ENCODE assay signal across 27 cellular contexts in genomic region chr4:16661813-16662212, GRCh38.
"Had no signal": no experiment of that assay in that cellular context is flagged by ENCODE, and none has a peak within 500 bp of the region (broad histone marks: within the 10 kb centered on the region; RNA-seq: fewer than 3 reads in every experiment).

No MANE protein-coding gene starts in this region.

- DNase-seq: dorsolateral prefrontal cortex; effector CD4-positive, alpha-beta T cell; foreskin keratinocyte; heart left ventricle; kidney glomerular epithelial cell; mesenchymal stem cell; midbrain; naive thymus-derived CD8-positive, alpha-beta T cell; stimulated activated CD4-positive, alpha-beta T cell treated with anti-CD3 and anti-CD28 coated beads, Interleukin-12 subunit alpha, Interleukin-12 subunit beta, amount 100 ng/mL, for 4 hours; stimulated activated CD4-positive, alpha-beta T cell treated with anti-CD3 and anti-CD28 coated beads, Interleukin-1b, Interleukin-23, amount 100 ng/mL, for 48 hours; stimulated activated CD4-positive, alpha-beta T cell treated with anti-CD3 and anti-CD28 coated beads, Interleukin-4, amount 100 ng/mL, for 1 hour; stimulated activated CD8-positive, alpha-beta memory T cell treated with anti-CD3 and anti-CD28 coated beads, Interleukin-4, amount 100 ng/mL, for 48 hours; stimulated activated naive CD4-positive, alpha-beta T cell; stimulated activated naive CD8-positive, alpha-beta T cell treated with anti-CD3 and anti-CD28 coated beads, Interleukin-15, amount 100 ng/mL, for 72 hours; transverse colon; upper lobe of right lung; uterus had no signal

- H3K27me3 ChIP-seq: dorsolateral prefrontal cortex, foreskin keratinocyte, gastroesophageal sphincter, heart left ventricle, hepatocyte, suprapubic skin, transverse colon, upper lobe of right lung, uterus had no signal

- ATAC-seq: esophagus mucosa; foreskin keratinocyte; gastroesophageal sphincter; heart left ventricle; left lobe of liver; naive thymus-derived CD8-positive, alpha-beta T cell; sciatic nerve; stimulated activated naive CD8-positive, alpha-beta T cell treated with anti-CD3 and anti-CD28 coated beads, Interleukin-15, amount 100 ng/mL, for 72 hours; upper lobe of right lung had no signal

- H3K4me3 ChIP-seq: dorsolateral prefrontal cortex, gastroesophageal sphincter, heart left ventricle, hepatocyte, smooth muscle cell, suprapubic skin, transverse colon, upper lobe of right lung, uterus had no signal

- H3K27me3 Mint-ChIP-seq: stimulated activated naive CD8-positive, alpha-beta T cell treated with anti-CD3 and anti-CD28 coated beads, Interleukin-15, amount 100 ng/mL, for 72 hours had no signal

- H3K36me3 Mint-ChIP-seq: naive thymus-derived CD8-positive, alpha-beta T cell had no signal

- H3K9me3 Mint-ChIP-seq: stimulated activated naive CD8-positive, alpha-beta T cell treated with anti-CD3 and anti-CD28 coated beads, Interleukin-15, amount 100 ng/mL, for 72 hours had no signal

- H3K27ac ChIP-seq: epithelial cell of prostate, foreskin keratinocyte, gastroesophageal sphincter, heart left ventricle, hepatocyte, parathyroid adenoma, suprapubic skin, transverse colon, upper lobe of right lung, uterus had no signal

- H3K4me1 Mint-ChIP-seq: naive thymus-derived CD8-positive, alpha-beta T cell; stimulated activated naive CD8-positive, alpha-beta T cell treated with anti-CD3 and anti-CD28 coated beads, Interleukin-15, amount 100 ng/mL, for 72 hours had no signal

- H3K36me3 ChIP-seq: gastroesophageal sphincter, suprapubic skin, transverse colon, upper lobe of right lung, uterus had no signal

- H3K4me1 ChIP-seq: foreskin keratinocyte, parathyroid adenoma, upper lobe of right lung, uterus had no signal

- H3K4me3 Mint-ChIP-seq: naive thymus-derived CD8-positive, alpha-beta T cell; stimulated activated naive CD8-positive, alpha-beta T cell treated with anti-CD3 and anti-CD28 coated beads, Interleukin-15, amount 100 ng/mL, for 72 hours had no signal

- H3K27ac Mint-ChIP-seq: naive thymus-derived CD8-positive, alpha-beta T cell; progenitor cell of endocrine pancreas; stimulated activated naive CD8-positive, alpha-beta T cell treated with anti-CD3 and anti-CD28 coated beads, Interleukin-15, amount 100 ng/mL, for 72 hours had no signal

- H3K9me3 ChIP-seq: gastroesophageal sphincter, suprapubic skin, transverse colon, upper lobe of right lung, uterus had no signal
